ENCODE assay signal across 20 cellular contexts in the genomic region with DNA sequence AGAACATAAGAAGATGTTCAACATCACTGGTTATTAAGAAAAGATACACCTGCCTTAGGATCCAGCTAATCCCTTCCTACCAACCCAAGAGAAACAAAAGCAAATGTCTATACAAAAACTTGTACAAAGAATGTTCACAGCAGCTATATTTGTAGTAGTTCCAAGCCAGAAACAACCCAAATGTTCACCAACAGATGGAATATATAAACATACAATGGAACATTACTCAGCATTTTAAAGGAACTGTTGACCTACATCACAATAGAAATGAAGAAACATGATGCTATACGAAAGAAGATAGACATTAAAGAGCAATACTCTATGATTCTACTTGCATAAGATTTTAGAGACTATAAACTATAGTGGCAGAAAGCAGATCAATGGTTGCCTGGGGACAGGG.
DNase-seq lines count a peak whose midpoint lies in the region; TF ChIP-seq lines count a peak whose summit lies in the region.
"Had no signal": no experiment of that assay in that cellular context is flagged by ENCODE, and none has a peak within 500 bp of the region (broad histone marks: within the 10 kb centered on the region; RNA-seq: fewer than 3 reads in every experiment).

No MANE protein-coding gene starts in this region.

- no peak overlapping the region for H2BK5ac ChIP-seq in neuronal stem cell (ENCODE audit: low read length)

- H3K36me3 ChIP-seq in adipocyte (ENCODE audit: control insufficient read depth, insufficient read depth, low read length, severe bottlenecking) (no peaks in the 10 kb centered on the region), neuronal stem cell (replicated peaks in 1 of 2; ENCODE audit: control insufficient read depth in 2 of 2, insufficient read depth in 2 of 2, low read length in 2 of 2) (no peaks in the 10 kb centered on the region)

- H3K27me3 ChIP-seq in AG04450 (ENCODE audit: control insufficient read depth, insufficient read depth, low read length) (no peaks in the 10 kb centered on the region), adipocyte (replicated peaks; ENCODE audit: control insufficient read depth, insufficient read depth, low read length) (no peaks in the 10 kb centered on the region), neuronal stem cell (ENCODE audit: control insufficient read depth in 3 of 3, insufficient read depth in 3 of 3, low read depth in 1 of 3, low read length in 3 of 3) (no peaks in the 10 kb centered on the region), dorsolateral prefrontal cortex (no peaks in the 10 kb centered on the region)

- H3K36me3 Mint-ChIP-seq in activated CD4-positive, alpha-beta memory T cell treated with anti-CD3 and anti-CD28 coated beads for 36 hours: no peaks in the 10 kb centered on the region

- no peak overlapping the region for H3K23ac ChIP-seq in neuronal stem cell (ENCODE audit: low read depth, low read length, poor library complexity)

- no peak overlapping the region for H2BK15ac ChIP-seq in neuronal stem cell (ENCODE audit: low read length)

- no peak overlapping the region for H2AFZ ChIP-seq in neuronal stem cell (ENCODE audit: low read length)
- H2AFZ ChIP-seq: PC-9 had no signal

- H4K91ac ChIP-seq in neuronal stem cell (ENCODE audit: low read depth, low read length, poor library complexity): no peak overlapping the region

- no peak overlapping the region for H2BK120ac ChIP-seq in neuronal stem cell (ENCODE audit: low read depth, low read length)

- no peaks in the 10 kb centered on the region for H3K27me3 Mint-ChIP-seq in activated CD4-positive, alpha-beta memory T cell treated with anti-CD3 and anti-CD28 coated beads for 36 hours
- H3K27me3 Mint-ChIP-seq: CD8-positive, alpha-beta memory T cell had no signal

- no peak overlapping the region for H2AK5ac ChIP-seq in neuronal stem cell (ENCODE audit: low read depth, low read length)

- DNase-seq in AG04450 (ENCODE audit: low read depth, low spot score): peak; percentile 23
- DNase-seq in adipocyte (ENCODE audit: low read depth): peak; percentile 60
- peak; percentile 4 to 54 for DNase-seq in dermis microvascular lymphatic vessel endothelial cell (ENCODE audit: low read depth in 2 of 2)
- peak; percentile 47 for DNase-seq in iris pigment epithelial cell (ENCODE audit: low read depth)
- no peak for DNase-seq in neuronal stem cell (ENCODE audit: low spot score)
- DNase-seq in activated CD4-positive, alpha-beta memory T cell treated with anti-CD3 and anti-CD28 coated beads for 36 hours: no peak
- no peak for DNase-seq in NCI-H146 (lab: John Stamatoyannopoulos, UW)
- DNase-seq in dorsolateral prefrontal cortex: no peak
- DNase-seq: 8988T; CD8-positive, alpha-beta memory T cell; H7; KBM-7; NCI-H1092; NCI-H1436; NCI-H1930; NCI-H226; NCI-H510A treated with DMSO at 0.1 percent for 48 hours; NCI-H748 treated with DMSO at 0.1 percent for 48 hours; PC-9 had no signal

- H2BK12ac ChIP-seq in neuronal stem cell (ENCODE audit: low read length): no peak overlapping the region

- no peak overlapping the region for H3K27ac Mint-ChIP-seq in activated CD4-positive, alpha-beta memory T cell treated with anti-CD3 and anti-CD28 coated beads for 36 hours

- H3K14ac ChIP-seq in neuronal stem cell (ENCODE audit: low read length): no peak overlapping the region

- H3K9me3 ChIP-seq in AG04450 (ENCODE audit: control insufficient read depth, insufficient read depth, low read length) (no peaks in the 10 kb centered on the region), adipocyte (ENCODE audit: control insufficient read depth, low read length) (no peaks in the 10 kb centered on the region), neuronal stem cell (replicated peaks in 1 of 2; ENCODE audit: control insufficient read depth in 2 of 2, insufficient read depth in 1 of 2, low read depth in 1 of 2, low read length in 2 of 2) (no peaks in the 10 kb centered on the region)

- no peaks in the 10 kb centered on the region for H3K9me3 Mint-ChIP-seq in activated CD4-positive, alpha-beta memory T cell treated with anti-CD3 and anti-CD28 coated beads for 36 hours
- H3K9me3 Mint-ChIP-seq: CD8-positive, alpha-beta memory T cell had no signal

- no peak overlapping the region for H3K4ac ChIP-seq in neuronal stem cell (ENCODE audit: low read length)

- intact Hi-C loops in activated CD4-positive, alpha-beta memory T cell treated with anti-CD3 and anti-CD28 coated beads for 36 hours (cut with micrococcal nuclease): no loop called here
- intact Hi-C loops in dorsolateral prefrontal cortex (cut with DNase I): no loop called here

- no peak overlapping the region for H4K8ac ChIP-seq in neuronal stem cell (ENCODE audit: low read depth, low read length)

- H3K4me1 ChIP-seq in adipocyte (ENCODE audit: control insufficient read depth, insufficient read depth, low read length) (peaks cover 28% of the 10 kb centered on the region), neuronal stem cell (ENCODE audit: control insufficient read depth in 2 of 2, insufficient read depth in 1 of 2, low read depth in 1 of 2, low read length in 2 of 2) (no peaks in the 10 kb centered on the region)

- no CpG with 5 or more reads among the region's 1 CpG for WGBS in neuronal stem cell (ENCODE audit: extremely low coverage in 2 of 2, insufficient read length in 2 of 2, insufficient replicate concordance in 1 of 2), 2 donors

- H3K27ac ChIP-seq in AG04450 (ENCODE audit: low read depth, low read length): no peak overlapping the region
- no peak overlapping the region for H3K27ac ChIP-seq in neuronal stem cell (replicated peaks; ENCODE audit: low read length)
- H3K27ac ChIP-seq in dorsolateral prefrontal cortex: peak overlapping the region in 1 of 59 donors; percentile 32
- H3K27ac ChIP-seq: C4-2B, PC-9 had no signal

- no peaks in the 10 kb centered on the region for H3K4me1 Mint-ChIP-seq in activated CD4-positive, alpha-beta memory T cell treated with anti-CD3 and anti-CD28 coated beads for 36 hours (ENCODE audit: low read depth)
- H3K4me1 Mint-ChIP-seq: CD8-positive, alpha-beta memory T cell had no signal

- H3K4me2 ChIP-seq in neuronal stem cell (ENCODE audit: insufficient read depth, low read length, poor library complexity, severe bottlenecking): no peak overlapping the region
- H3K4me2 ChIP-seq: PC-9 had no signal

- no peak overlapping the region for H3K4me3 ChIP-seq in AG04450 (ENCODE audit: low read depth, low read length)
- H3K4me3 ChIP-seq in adipocyte (ENCODE audit: low read length): no peak overlapping the region
- H3K4me3 ChIP-seq in neuronal stem cell (ENCODE audit: low read length in 2 of 2): no peak overlapping the region
- H3K4me3 ChIP-seq in dorsolateral prefrontal cortex: no peak overlapping the region
- H3K4me3 ChIP-seq: PC-9 had no signal

- POLR2A ChIA-PET in AG04450 (lab: Yijun Ruan, JAX): no interaction called here
- POLR2A ChIA-PET in activated CD4-positive, alpha-beta memory T cell treated with anti-CD3 and anti-CD28 coated beads for 36 hours (lab: Charles Lee): no interaction called here

- no peaks in the 10 kb centered on the region for H3K79me1 ChIP-seq in neuronal stem cell (ENCODE audit: low read depth, low read length)

- H3K18ac ChIP-seq in neuronal stem cell (ENCODE audit: low read length): no peak overlapping the region

- no peak overlapping the region for H3K9ac ChIP-seq in adipocyte (ENCODE audit: low read length)
- no peak overlapping the region for H3K9ac ChIP-seq in neuronal stem cell (ENCODE audit: low read depth, low read length, poor library complexity)

- CTCF ChIA-PET in AG04450 (lab: Charles Lee): no interaction called here
- CTCF ChIA-PET in activated CD4-positive, alpha-beta memory T cell treated with anti-CD3 and anti-CD28 coated beads for 36 hours (lab: Charles Lee): interaction anchor here (0.6 kb wide), 1 partner anchor 106 kb away, joined by 3 read pairs; no protein-coding TSS in a partner anchor

- H3K4me3 Mint-ChIP-seq in activated CD4-positive, alpha-beta memory T cell treated with anti-CD3 and anti-CD28 coated beads for 36 hours: no peak overlapping the region
- H3K4me3 Mint-ChIP-seq: CD8-positive, alpha-beta memory T cell had no signal

- TF ChIP-seq CTCF in AG04450 (IDR thresholded peaks at IDR 0.05; ENCODE audit: low read depth, low read length): no peak
- TF ChIP-seq CTCF in dorsolateral prefrontal cortex (IDR thresholded peaks at IDR 0.05 in 54 of 56, conservative IDR thresholded peaks at IDR 0.05 in 2 of 56; ENCODE audit: low read depth in 1 of 56, partially characterized antibody in 56 of 56): no peak

Comparison
In these comparisons a context has a peak if more than half of its experiments do, and no peak if none do; other contexts are left out.
1. DNase-seq: peak in AG04450 (single experiment), adipocyte (single experiment), dermis microvascular lymphatic vessel endothelial cell (2 of 2) and iris pigment epithelial cell (single experiment); none in neuronal stem cell (single experiment), activated CD4-positive, alpha-beta memory T cell treated with anti-CD3 and anti-CD28 coated beads for 36 hours (single experiment), NCI-H146 (single experiment) and dorsolateral prefrontal cortex (0 of 10).